Comparison of ENCODE assay signal across 8 cellular contexts in the genomic region with DNA sequence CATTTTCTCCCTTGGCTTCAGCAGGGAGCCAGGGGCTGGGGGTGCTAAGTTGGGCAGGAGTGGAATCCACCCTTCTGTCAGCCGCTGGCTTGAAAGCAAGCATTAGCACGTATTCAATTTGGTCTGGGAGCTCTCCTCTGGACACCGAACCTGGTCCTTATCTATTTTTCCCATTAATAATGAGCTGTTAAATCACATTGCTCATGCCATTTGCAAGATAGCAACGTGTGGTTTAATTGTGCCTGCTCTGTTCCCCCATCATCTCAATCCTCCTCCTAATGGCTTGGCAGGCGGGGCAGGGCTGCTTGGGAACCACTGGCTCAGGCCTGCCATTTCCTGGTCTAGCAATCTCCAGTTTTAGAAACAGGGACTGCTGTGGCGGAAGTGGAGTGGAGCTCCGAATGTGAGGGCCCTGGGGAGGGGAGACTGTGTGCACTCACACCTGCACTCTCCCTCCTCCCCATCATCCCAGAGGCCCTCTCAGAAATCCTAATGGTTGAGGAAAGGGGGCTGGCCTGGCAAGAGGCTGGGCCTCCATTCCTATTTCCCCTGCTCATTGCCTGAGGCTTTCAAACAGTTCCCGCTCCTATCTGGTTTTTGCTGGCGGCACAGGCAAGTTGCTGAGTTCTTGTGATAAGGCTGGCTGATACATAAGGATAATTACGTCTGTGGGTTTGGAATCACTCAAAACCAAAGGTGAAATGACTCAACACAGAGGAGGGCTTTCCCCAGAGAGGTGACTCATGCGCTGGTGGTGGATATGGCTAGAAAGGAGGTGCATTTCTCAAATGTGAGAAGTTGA.
A peak's percentile ranks its signal among the peaks of the same experiment; 100 is the strongest.
DNase-seq lines count a peak whose midpoint lies in the region; ATAC-seq and TF ChIP-seq lines count a peak whose summit lies in the region.

No MANE protein-coding gene starts in this region.

- no peaks in the 10 kb centered on the region for H4K20me1 ChIP-seq in neural progenitor cell (ENCODE audit: low read depth)

- H3K79me2 ChIP-seq in neural progenitor cell (ENCODE audit: low read depth) = no peaks in the 10 kb centered on the region

- H3K36me3 Mint-ChIP-seq in activated naive CD4-positive, alpha-beta T cell treated with anti-CD3 and anti-CD28 coated beads, Interleukin-2, amount 10 ng/mL, durations not matched to agents 7 days and 5 days = no peaks in the 10 kb centered on the region
- no peaks in the 10 kb centered on the region for H3K36me3 Mint-ChIP-seq in neural progenitor cell

- H3K9me3 Mint-ChIP-seq in activated naive CD4-positive, alpha-beta T cell treated with anti-CD3 and anti-CD28 coated beads, Interleukin-2, amount 10 ng/mL, durations not matched to agents 7 days and 5 days = no peaks in the 10 kb centered on the region
- H3K9me3 Mint-ChIP-seq in neural progenitor cell = no peaks in the 10 kb centered on the region

- H3K27me3 ChIP-seq in neural progenitor cell (no peaks in the 10 kb centered on the region), WERI-Rb-1 (ENCODE audit: insufficient read depth, low read depth, severe bottlenecking) (peaks cover 41% of the 10 kb centered on the region)

- H3K27ac ChIP-seq in neural progenitor cell (no peak overlapping the region), WERI-Rb-1 (no peak overlapping the region)

- ATAC-seq in HG02798 (IDR thresholded peaks at IDR 0.05; ENCODE audit: poor library complexity, unreplicated experiment) = peak; percentile 92

- H3K9ac ChIP-seq in neural progenitor cell = no peak overlapping the region

- H3K27ac Mint-ChIP-seq in activated naive CD4-positive, alpha-beta T cell treated with anti-CD3 and anti-CD28 coated beads, Interleukin-2, amount 10 ng/mL, durations not matched to agents 7 days and 5 days = no peak overlapping the region
- H3K27ac Mint-ChIP-seq in neural progenitor cell = peak overlapping the region; percentile 84

- H3F3A ChIP-seq in neural progenitor cell (ENCODE audit: low read depth) = no peaks in the 10 kb centered on the region

- no peak overlapping the region for H3K4me2 ChIP-seq in neural progenitor cell

- no peaks in the 10 kb centered on the region for H3K4me1 ChIP-seq in neural progenitor cell

- H3K4me1 Mint-ChIP-seq in activated naive CD4-positive, alpha-beta T cell treated with anti-CD3 and anti-CD28 coated beads, Interleukin-2, amount 10 ng/mL, durations not matched to agents 7 days and 5 days = no peaks in the 10 kb centered on the region
- peaks cover 25% of the 10 kb centered on the region for H3K4me1 Mint-ChIP-seq in neural progenitor cell

- no peak overlapping the region for H2AFZ ChIP-seq in neural progenitor cell (replicated peaks)

- CTCF ChIA-PET in activated naive CD4-positive, alpha-beta T cell treated with anti-CD3 and anti-CD28 coated beads, Interleukin-2, amount 10 ng/mL, durations not matched to agents 7 days and 5 days (lab: Charles Lee) = no interaction called here

- peaks cover 3% of the 10 kb centered on the region for H3K27me3 Mint-ChIP-seq in activated naive CD4-positive, alpha-beta T cell treated with anti-CD3 and anti-CD28 coated beads, Interleukin-2, amount 10 ng/mL, durations not matched to agents 7 days and 5 days
- H3K27me3 Mint-ChIP-seq in neural progenitor cell (ENCODE audit: insufficient read depth, low read depth) = no peaks in the 10 kb centered on the region

- no peak for TF ChIP-seq CTCF in neural progenitor cell (IDR thresholded peaks at IDR 0.05)
- TF ChIP-seq CTCF in WERI-Rb-1 (IDR thresholded peaks at IDR 0.05; ENCODE audit: low read depth, low read length) = no peak

- H3K4me3 ChIP-seq in neural progenitor cell = no peak overlapping the region
- H3K4me3 ChIP-seq in WERI-Rb-1 (ENCODE audit: low read depth, low read length) = no peak overlapping the region

- no peak overlapping the region for H3K4me3 Mint-ChIP-seq in activated naive CD4-positive, alpha-beta T cell treated with anti-CD3 and anti-CD28 coated beads, Interleukin-2, amount 10 ng/mL, durations not matched to agents 7 days and 5 days
- H3K4me3 Mint-ChIP-seq in neural progenitor cell = no peak overlapping the region

- H3K36me3 ChIP-seq in neural progenitor cell = no peaks in the 10 kb centered on the region
- no peaks in the 10 kb centered on the region for H3K36me3 ChIP-seq in WERI-Rb-1

- no peaks in the 10 kb centered on the region for H3K9me3 ChIP-seq in neural progenitor cell (ENCODE audit: low read depth)
- no peaks in the 10 kb centered on the region for H3K9me3 ChIP-seq in WERI-Rb-1 (ENCODE audit: severe bottlenecking)

- DNase-seq in activated naive CD4-positive, alpha-beta T cell treated with Interleukin-2 at 50 U/mL for 16 hours = peak; percentile 39
- no peak for DNase-seq in activated naive CD4-positive, alpha-beta T cell treated with anti-CD3 and anti-CD28 coated beads, Interleukin-2, amount 10 ng/mL, durations not matched to agents 7 days and 5 days
- DNase-seq in NCI-H2196 treated with DMSO at 0.1 percent for 48 hours (lab: John Stamatoyannopoulos, UW; ENCODE audit: unreplicated experiment) (peak; percentile 25), brain pericyte (ENCODE audit: low read depth, low spot score) (peak; percentile 63), neural progenitor cell (ENCODE audit: low spot score) (no peak), WERI-Rb-1 (no peak)
- DNase-seq in activated effector memory CD4-positive, alpha-beta T cell treated with anti-CD3 and anti-CD28 coated beads, Interleukin-2, amount 50 U/mL, for 16 hours = no peak

Comparison
In these comparisons a context has a peak if more than half of its experiments do, and no peak if none do; other contexts are left out.
1. DNase-seq: peak in activated naive CD4-positive, alpha-beta T cell treated with Interleukin-2 at 50 U/mL for 16 hours (single experiment), NCI-H2196 treated with DMSO at 0.1 percent for 48 hours (single experiment) and brain pericyte (single experiment); none in activated naive CD4-positive, alpha-beta T cell treated with anti-CD3 and anti-CD28 coated beads, Interleukin-2, amount 10 ng/mL, durations not matched to agents 7 days and 5 days (single experiment), neural progenitor cell (single experiment), activated effector memory CD4-positive, alpha-beta T cell treated with anti-CD3 and anti-CD28 coated beads, Interleukin-2, amount 50 U/mL, for 16 hours (single experiment) and WERI-Rb-1 (single experiment).